8 cellular contexts compared by ENCODE assay signal in the genomic region with DNA sequence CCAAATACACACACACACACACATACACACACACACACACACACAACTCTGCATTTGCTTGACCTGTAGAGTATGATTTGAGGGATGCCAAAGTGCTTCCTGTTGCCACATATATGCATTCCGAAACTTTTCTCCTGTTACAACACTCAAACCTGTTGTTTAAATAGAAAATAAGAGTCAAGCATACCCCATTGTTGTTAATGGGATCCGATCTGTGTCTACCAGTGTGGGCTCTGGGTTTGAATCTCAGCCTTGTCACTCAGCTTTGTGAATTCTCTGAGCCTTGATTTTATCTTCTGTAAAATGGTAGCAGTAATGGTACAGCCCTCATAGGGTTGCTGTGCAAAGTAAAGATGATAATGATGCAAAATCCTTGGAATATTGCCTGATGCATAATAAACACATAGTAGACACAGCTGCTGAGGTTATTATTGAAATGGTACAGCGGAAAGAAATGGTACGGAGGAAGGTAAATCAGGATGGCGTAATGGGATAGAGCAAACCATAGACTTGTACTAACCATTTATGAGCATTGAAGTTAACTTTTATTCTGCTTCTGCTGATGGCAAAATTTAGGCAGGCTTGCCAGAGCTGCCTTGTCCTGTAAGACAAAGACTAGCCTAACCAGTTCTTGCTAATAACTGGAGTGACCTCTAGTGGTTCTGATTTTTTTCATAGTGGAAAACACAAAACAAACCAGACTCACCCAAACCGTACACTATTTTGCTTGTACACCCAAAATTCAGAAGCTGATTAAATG.
A peak's percentile ranks its signal among the peaks of the same experiment; 100 is the strongest.
DNase-seq lines count a peak whose midpoint lies in the region; ATAC-seq, FAIRE-seq and TF ChIP-seq lines count a peak whose summit lies in the region.

No MANE protein-coding gene starts in this region.

- no peak overlapping the region for H2AK9ac ChIP-seq in IMR-90 (replicated peaks; ENCODE audit: low read depth, low read length, poor library complexity)

- H3K9ac ChIP-seq in BLaER1 (no peak overlapping the region), IMR-90 (ENCODE audit: low read depth, low read length) (no peak overlapping the region)

- dilution Hi-C loops in IMR-90 (cut with HindIII; ENCODE audit: low sequenced_read_pairs, unreplicated experiment) = no loop called here

- CTCF ChIA-PET in IMR-90 (lab: Yijun Ruan, JAX) = interaction anchor here (0.6 to 2.1 kb wide), 16 partner anchors 119 to 949 kb away, joined by 3 to 13 read pairs (median 3); a partner anchor contains a TSS

- H4K20me1 ChIP-seq in BLaER1 (no peaks in the 10 kb centered on the region), IMR-90 (ENCODE audit: insufficient read depth, low read length) (no peaks in the 10 kb centered on the region)

- H3K4me3 ChIP-seq in BLaER1 = no peak overlapping the region
- no peak overlapping the region for H3K4me3 ChIP-seq in IMR-90 (ENCODE audit: insufficient read depth, low read depth, low read length)
- no peak overlapping the region for H3K4me3 ChIP-seq in right atrium auricular region
- no peak overlapping the region for H3K4me3 ChIP-seq in tibial artery

- TF ChIP-seq CTCF in IMR-90 (conservative IDR thresholded peaks at IDR 0.05; ENCODE audit: low read depth, low read length) = peak; percentile 74
- peak; percentile 34 to 69 for TF ChIP-seq CTCF in right atrium auricular region (IDR thresholded peaks at IDR 0.05)
- peak; percentile 57 to 73 for TF ChIP-seq CTCF in tibial artery (IDR thresholded peaks at IDR 0.05)

- no peak overlapping the region for H3K14ac ChIP-seq in IMR-90 (replicated peaks; ENCODE audit: low read depth, low read length)

- peak overlapping the region; percentile 60; the same call in 1 of the 2 replicates for H2BK20ac ChIP-seq in IMR-90 (ENCODE audit: low read depth, low read length)

- TF ChIP-seq RAD21 in IMR-90 (IDR thresholded peaks at IDR 0.05; ENCODE audit: low read length) = peak; percentile 90

- H4K5ac ChIP-seq in IMR-90 (ENCODE audit: low read depth, low read length) = no peak overlapping the region

- TF ChIP-seq POLR2A in IMR-90 (IDR thresholded peaks at IDR 0.05; ENCODE audit: low read depth, low read length) = no peak

- 0 out of 3 replicates have a peak overlapping the region, but pooled peaks have one; percentile 12 for H2BK15ac ChIP-seq in IMR-90 (ENCODE audit: low read depth, low read length)

- no peak overlapping the region for H3K56ac ChIP-seq in IMR-90 (ENCODE audit: extremely low read depth, insufficient read depth, low read length)

- POLR2A ChIA-PET in IMR-90 (lab: Charles Lee; ENCODE audit: unreplicated experiment) = interaction anchor here (0.7 kb wide), 1 partner anchor 308 kb away, joined by 3 read pairs; no protein-coding TSS in a partner anchor

- H3K4me1 ChIP-seq in BLaER1 (peaks cover 22% of the 10 kb centered on the region), IMR-90 (ENCODE audit: control insufficient read depth, insufficient read depth, low read length) (peaks cover 5% of the 10 kb centered on the region), right atrium auricular region (peaks cover 0 to 10% of the 10 kb centered on the region in 2 donors), tibial artery (peaks cover 0 to 26% (median 16%) of the 10 kb centered on the region in 4 donors)

- intact Hi-C loops in IMR-90 (cut with micrococcal nuclease) = loop anchor here (1.0 to 5.0 kb wide), 4 partner anchors 121 to 948 kb away; a partner anchor contains a TSS
- intact Hi-C loops in tibial artery (cut with DNase I; ENCODE audit: low total_unique reads) = loop anchor here (5.0 kb wide), 1 partner anchor 311 kb away; a partner anchor contains a TSS

- H2BK5ac ChIP-seq in IMR-90 (ENCODE audit: low read depth, low read length, poor library complexity, severe bottlenecking) = no peak overlapping the region

- no peak overlapping the region for H3K23ac ChIP-seq in IMR-90 (ENCODE audit: low read depth, low read length)

- in situ Hi-C loops in IMR-90 (cut with MboI; ENCODE audit: low sequenced_read_pairs) = no loop called here

- no peaks in the 10 kb centered on the region for H3K9me1 ChIP-seq in IMR-90 (ENCODE audit: insufficient read depth, low read length)

- no peak overlapping the region for H2AK5ac ChIP-seq in IMR-90 (ENCODE audit: low read depth, low read length)

- H3K27me3 ChIP-seq in BLaER1 (no peaks in the 10 kb centered on the region), IMR-90 (ENCODE audit: control insufficient read depth, insufficient read depth, low read length) (no peaks in the 10 kb centered on the region), right atrium auricular region (no peaks in the 10 kb centered on the region), tibial artery (no peaks in the 10 kb centered on the region)

- H2BK120ac ChIP-seq in IMR-90 (ENCODE audit: low read depth, low read length) = no peak overlapping the region; the same call in 1 of the 2 replicates

- H2AFZ ChIP-seq in IMR-90 (replicated peaks; ENCODE audit: low read length, poor library complexity) = no peak overlapping the region

- no peak overlapping the region; the same call in 1 of the 2 replicates for H3K4ac ChIP-seq in IMR-90 (ENCODE audit: low read depth, low read length)

- DNase-seq in IMR-90 (peak; percentile 77), right atrium auricular region (ENCODE audit: low spot score) (no peak), tibial artery (peak; percentile 33 to 70), activated gamma-delta T cell treated with Interleukin-2 at 50 U/mL for 16 hours (no peak), NCI-H128 (lab: John Stamatoyannopoulos, UW; ENCODE audit: unreplicated experiment) (no peak)
- DNase-seq in stimulated activated CD4-positive, alpha-beta T cell treated with anti-CD3 and anti-CD28 coated beads, Interleukin-4, amount 100 ng/mL, for 24 hours = no peak

- no peak overlapping the region; a peak in 1 of 4 replicates for H4K8ac ChIP-seq in IMR-90 (ENCODE audit: low read depth in 2 of 2, low read length in 2 of 2)

- FAIRE-seq in TTC549 (lab: Jason Lieb, UNC) = peak; percentile 95

- no CpG with 5 or more reads among the region's 6 CpGs for WGBS in IMR-90 (ENCODE audit: extremely low coverage in 2 of 2, insufficient read length in 1 of 2), 2 experiments

- H4K91ac ChIP-seq in IMR-90 (ENCODE audit: insufficient read depth, low read depth, low read length) = no peak overlapping the region

- H3K36me3 ChIP-seq in BLaER1 (no peaks in the 10 kb centered on the region), IMR-90 (ENCODE audit: control insufficient read depth, insufficient read depth, low read length) (no peaks in the 10 kb centered on the region), right atrium auricular region (no peaks in the 10 kb centered on the region), tibial artery (no peaks in the 10 kb centered on the region)

- H3K4me2 ChIP-seq in BLaER1 (0 out of 2 replicates have a peak overlapping the region, but pooled peaks have one; percentile 58), IMR-90 (ENCODE audit: low read depth, low read length) (no peak overlapping the region)

- H3K27ac ChIP-seq in BLaER1 (no peak overlapping the region), IMR-90 (ENCODE audit: insufficient read depth, low read length) (no peak overlapping the region), right atrium auricular region (no peak overlapping the region), tibial artery (no peak overlapping the region)

- BruUV-seq in IMR-90 (replicated peaks; lab: Mats Ljungman, UMichigan) = no TSS peak

- no peaks in the 10 kb centered on the region for H3K79me1 ChIP-seq in IMR-90 (ENCODE audit: low read depth in 1 of 2, low read length in 2 of 2)

- peak; percentile 74 for ATAC-seq in IMR-90 (ENCODE audit: low read depth)

- H3K18ac ChIP-seq in IMR-90 (ENCODE audit: low read depth, low read length) = peak overlapping the region; percentile 60; the same call in 1 of the 2 replicates

- H3K9me3 ChIP-seq in BLaER1 (no peaks in the 10 kb centered on the region), IMR-90 (ENCODE audit: control insufficient read depth, insufficient read depth, low read length) (no peaks in the 10 kb centered on the region), right atrium auricular region (no peaks in the 10 kb centered on the region), tibial artery (no peaks in the 10 kb centered on the region)

TF ChIP-seq in IMR-90, 13 proteins besides CTCF, POLR2A, EP300 and RAD21:
- TF ChIP-seq, protein P1, sequence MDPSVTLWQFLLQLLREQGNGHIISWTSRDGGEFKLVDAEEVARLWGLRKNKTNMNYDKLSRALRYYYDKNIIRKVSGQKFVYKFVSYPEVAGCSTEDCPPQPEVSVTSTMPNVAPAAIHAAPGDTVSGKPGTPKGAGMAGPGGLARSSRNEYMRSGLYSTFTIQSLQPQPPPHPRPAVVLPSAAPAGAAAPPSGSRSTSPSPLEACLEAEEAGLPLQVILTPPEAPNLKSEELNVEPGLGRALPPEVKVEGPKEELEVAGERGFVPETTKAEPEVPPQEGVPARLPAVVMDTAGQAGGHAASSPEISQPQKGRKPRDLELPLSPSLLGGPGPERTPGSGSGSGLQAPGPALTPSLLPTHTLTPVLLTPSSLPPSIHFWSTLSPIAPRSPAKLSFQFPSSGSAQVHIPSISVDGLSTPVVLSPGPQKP (IDR thresholded peaks at IDR 0.05; ENCODE audit: borderline replicate concordance, low read depth, low read length) = no peak
- TF ChIP-seq SMC3 (IDR thresholded peaks at IDR 0.05; ENCODE audit: low read depth, low read length) = peak; percentile 86

Comparison
In these comparisons a context has a peak if more than half of its experiments do, and no peak if none do; other contexts are left out.
1. DNase-seq: peak in IMR-90 (single experiment) and tibial artery (2 of 2); none in right atrium auricular region (single experiment), activated gamma-delta T cell treated with Interleukin-2 at 50 U/mL for 16 hours (single experiment), stimulated activated CD4-positive, alpha-beta T cell treated with anti-CD3 and anti-CD28 coated beads, Interleukin-4, amount 100 ng/mL, for 24 hours (single experiment) and NCI-H128 (single experiment).
2. Peak in every context shown above with its lines, with median percentiles within 50 percentile points of each other: CTCF ChIP-seq.